Comparison of ENCODE assay signal across 35 cellular contexts in genomic region chr7:19099924-19100323, GRCh38. TPM values are rescaled to one million over a fixed set of nuclear protein-coding genes. Genes with fewer than 3 reads are reported as not detected.
"Had no signal": no experiment of that assay in that cellular context is flagged by ENCODE, and none has a peak within 500 bp of the region (broad histone marks: within the 10 kb centered on the region; RNA-seq: fewer than 3 reads in every experiment).

No MANE protein-coding gene starts in this region.

- H3K36me3 Mint-ChIP-seq: activated naive CD4-positive, alpha-beta T cell treated with anti-CD3 and anti-CD28 coated beads, Interleukin-2, amount 50 U/mL, for 24 hours; immature natural killer cell; stimulated activated effector memory CD8-positive, alpha-beta T cell treated with anti-CD3 and anti-CD28 coated beads, Interleukin-12 subunit alpha, Interleukin-12 subunit beta, amount 100 ng/mL, for 72 hours had no signal

- DNase-seq: activated CD4-positive, alpha-beta memory T cell treated with anti-CD3 and anti-CD28 coated beads, Interleukin-2, amount 10 ng/mL, durations not matched to agents 7 days and 5 days; activated CD4-positive, alpha-beta T cell treated with anti-CD3 and anti-CD28 coated beads, Interleukin-2, amount 10 ng/mL, durations not matched to agents 24 days and 14 days; activated CD8-positive, alpha-beta memory T cell treated with anti-CD3 and anti-CD28 coated beads, Interleukin-2, amount 50 U/mL, for 48 hours; activated gamma-delta T cell treated with Interleukin-2 at 50 U/mL for 16 hours; activated naive CD8-positive, alpha-beta T cell treated with anti-CD3 and anti-CD28 coated beads, Interleukin-2, amount 50 U/mL, for 24 hours; activated T-cell treated with anti-CD3 and anti-CD28 coated beads, Interleukin-2, amount 50 U/mL, for 24 hours; amygdala; central memory CD4-positive, alpha-beta T cell; foreskin keratinocyte; heart left ventricle; hypothalamus; immature natural killer cell; kidney; naive thymus-derived CD8-positive, alpha-beta T cell; occipital lobe; psoas muscle; sigmoid colon; small intestine; stimulated activated CD4-positive, alpha-beta T cell treated with anti-CD3 and anti-CD28 coated beads, Interleukin-4, amount 100 ng/mL, for 24 hours; stimulated activated naive CD8-positive, alpha-beta T cell treated with anti-CD3 and anti-CD28 coated beads, Interleukin-15, amount 100 ng/mL, for 72 hours; substantia nigra; T1000; tibial artery; upper lobe of right lung; WERI-Rb-1 had no signal

- H3K4me1 Mint-ChIP-seq: activated CD4-positive, alpha-beta memory T cell treated with anti-CD3 and anti-CD28 coated beads, Interleukin-2, amount 10 ng/mL, durations not matched to agents 7 days and 5 days; activated CD4-positive, alpha-beta T cell treated with anti-CD3 and anti-CD28 coated beads, Interleukin-2, amount 10 ng/mL, durations not matched to agents 24 days and 14 days; activated naive CD4-positive, alpha-beta T cell treated with anti-CD3 and anti-CD28 coated beads, Interleukin-2, amount 50 U/mL, for 24 hours; activated naive CD8-positive, alpha-beta T cell treated with anti-CD3 and anti-CD28 coated beads, Interleukin-2, amount 50 U/mL, for 24 hours; activated T-helper 17 cell treated with anti-CD3 and anti-CD28 coated beads, Interleukin-2, amount 50 U/mL, for 72 hours; immature natural killer cell; naive thymus-derived CD8-positive, alpha-beta T cell; neural crest cell; stimulated activated effector memory CD8-positive, alpha-beta T cell treated with anti-CD3 and anti-CD28 coated beads, Interleukin-12 subunit alpha, Interleukin-12 subunit beta, amount 100 ng/mL, for 72 hours; stimulated activated naive CD8-positive, alpha-beta T cell treated with anti-CD3 and anti-CD28 coated beads, Interleukin-15, amount 100 ng/mL, for 72 hours had no signal

- H3K9ac ChIP-seq: parathyroid adenoma had no signal

- H3K27ac ChIP-seq: breast epithelium, foreskin keratinocyte, heart left ventricle, parathyroid adenoma, psoas muscle, sigmoid colon, tibial artery, upper lobe of right lung, WERI-Rb-1 had no signal

- H3K4me1 ChIP-seq: breast epithelium, foreskin keratinocyte, heart left ventricle, parathyroid adenoma, psoas muscle, sigmoid colon, tibial artery, upper lobe of right lung had no signal

- H3K4me3 Mint-ChIP-seq: activated CD4-positive, alpha-beta memory T cell treated with anti-CD3 and anti-CD28 coated beads, Interleukin-2, amount 10 ng/mL, durations not matched to agents 7 days and 5 days; activated CD4-positive, alpha-beta T cell treated with anti-CD3 and anti-CD28 coated beads, Interleukin-2, amount 10 ng/mL, durations not matched to agents 24 days and 14 days; activated naive CD4-positive, alpha-beta T cell treated with anti-CD3 and anti-CD28 coated beads, Interleukin-2, amount 50 U/mL, for 24 hours; activated naive CD8-positive, alpha-beta T cell treated with anti-CD3 and anti-CD28 coated beads, Interleukin-2, amount 50 U/mL, for 24 hours; activated T-cell treated with anti-CD3 and anti-CD28 coated beads, Interleukin-2, amount 50 U/mL, for 24 hours; activated T-helper 17 cell treated with anti-CD3 and anti-CD28 coated beads, Interleukin-2, amount 50 U/mL, for 72 hours; immature natural killer cell; naive thymus-derived CD8-positive, alpha-beta T cell; neural crest cell; stimulated activated effector memory CD8-positive, alpha-beta T cell treated with anti-CD3 and anti-CD28 coated beads, Interleukin-12 subunit alpha, Interleukin-12 subunit beta, amount 100 ng/mL, for 72 hours; stimulated activated naive CD8-positive, alpha-beta T cell treated with anti-CD3 and anti-CD28 coated beads, Interleukin-15, amount 100 ng/mL, for 72 hours had no signal

- ATAC-seq: activated CD4-positive, CD25-positive, alpha-beta regulatory T cell treated with anti-CD3 and anti-CD28 coated beads, Interleukin-2, amount 50 U/mL, for 24 hours; activated naive CD8-positive, alpha-beta T cell treated with anti-CD3 and anti-CD28 coated beads, Interleukin-2, amount 50 U/mL, for 24 hours; activated T-helper 17 cell treated with anti-CD3 and anti-CD28 coated beads, Interleukin-2, amount 50 U/mL, for 72 hours; heart left ventricle; naive thymus-derived CD8-positive, alpha-beta T cell; psoas muscle; stimulated activated effector memory CD8-positive, alpha-beta T cell treated with anti-CD3 and anti-CD28 coated beads, Interleukin-12 subunit alpha, Interleukin-12 subunit beta, amount 100 ng/mL, for 72 hours; stimulated activated naive CD8-positive, alpha-beta T cell treated with anti-CD3 and anti-CD28 coated beads, Interleukin-15, amount 100 ng/mL, for 72 hours; upper lobe of right lung had no signal

- H3K9me3 ChIP-seq: breast epithelium, heart left ventricle, psoas muscle, sigmoid colon, tibial artery, upper lobe of right lung had no signal

- H3K27ac Mint-ChIP-seq: activated CD4-positive, alpha-beta memory T cell treated with anti-CD3 and anti-CD28 coated beads, Interleukin-2, amount 10 ng/mL, durations not matched to agents 7 days and 5 days; activated CD4-positive, alpha-beta T cell treated with anti-CD3 and anti-CD28 coated beads, Interleukin-2, amount 10 ng/mL, durations not matched to agents 24 days and 14 days; activated naive CD4-positive, alpha-beta T cell treated with anti-CD3 and anti-CD28 coated beads, Interleukin-2, amount 50 U/mL, for 24 hours; activated naive CD8-positive, alpha-beta T cell treated with anti-CD3 and anti-CD28 coated beads, Interleukin-2, amount 50 U/mL, for 24 hours; activated T-cell treated with anti-CD3 and anti-CD28 coated beads, Interleukin-2, amount 50 U/mL, for 24 hours; activated T-helper 17 cell treated with anti-CD3 and anti-CD28 coated beads, Interleukin-2, amount 50 U/mL, for 72 hours; immature natural killer cell; naive thymus-derived CD8-positive, alpha-beta T cell; stimulated activated effector memory CD8-positive, alpha-beta T cell treated with anti-CD3 and anti-CD28 coated beads, Interleukin-12 subunit alpha, Interleukin-12 subunit beta, amount 100 ng/mL, for 72 hours; stimulated activated naive CD8-positive, alpha-beta T cell treated with anti-CD3 and anti-CD28 coated beads, Interleukin-15, amount 100 ng/mL, for 72 hours had no signal

- H3K36me3 ChIP-seq: breast epithelium, heart left ventricle, sigmoid colon, tibial artery, upper lobe of right lung, WERI-Rb-1 had no signal

- H3K9me3 Mint-ChIP-seq: activated CD4-positive, alpha-beta memory T cell treated with anti-CD3 and anti-CD28 coated beads, Interleukin-2, amount 10 ng/mL, durations not matched to agents 7 days and 5 days; activated CD4-positive, alpha-beta T cell treated with anti-CD3 and anti-CD28 coated beads, Interleukin-2, amount 10 ng/mL, durations not matched to agents 24 days and 14 days; activated naive CD8-positive, alpha-beta T cell treated with anti-CD3 and anti-CD28 coated beads, Interleukin-2, amount 50 U/mL, for 24 hours; neural crest cell; stimulated activated naive CD8-positive, alpha-beta T cell treated with anti-CD3 and anti-CD28 coated beads, Interleukin-15, amount 100 ng/mL, for 72 hours had no signal

- H3K79me2 ChIP-seq: parathyroid adenoma had no signal

- H3K4me3 ChIP-seq: breast epithelium, heart left ventricle, psoas muscle, sigmoid colon, tibial artery, upper lobe of right lung had no signal

- H2AFZ ChIP-seq: parathyroid adenoma had no signal

RNA-seq across cellular contexts. Expression of gene TWIST1, which starts 17.5 kb away (rescaled TPM):
- total RNA-seq: endothelial cell of umbilical vein; naive thymus-derived CD8-positive, alpha-beta T cell; upper lobe of right lung had no signal
- polyA plus RNA-seq: endothelial cell of umbilical vein; immature natural killer cell; naive thymus-derived CD8-positive, alpha-beta T cell had no signal

RNA-seq across cellular contexts. Expression of gene FERD3L, which starts 45.3 kb away (rescaled TPM):
- total RNA-seq: activated CD4-positive, alpha-beta memory T cell treated with anti-CD3 and anti-CD28 coated beads, Interleukin-2, amount 10 ng/mL, durations not matched to agents 7 days and 5 days; activated CD4-positive, alpha-beta T cell treated with anti-CD3 and anti-CD28 coated beads, Interleukin-2, amount 10 ng/mL, durations not matched to agents 24 days and 14 days; activated T-helper 17 cell treated with anti-CD3 and anti-CD28 coated beads, Interleukin-2, amount 50 U/mL, for 72 hours; breast epithelium; endothelial cell of umbilical vein; foreskin keratinocyte; heart left ventricle; kidney; lower leg skin; naive thymus-derived CD8-positive, alpha-beta T cell; neural crest cell; occipital lobe; psoas muscle; sigmoid colon; upper lobe of right lung had no signal
- polyA plus RNA-seq: endothelial cell of umbilical vein; esophagus; foreskin keratinocyte; heart left ventricle; immature natural killer cell; naive thymus-derived CD8-positive, alpha-beta T cell; psoas muscle; sigmoid colon; small intestine had no signal
